In genomic region chr2:43333096-43333655, GRCh38 we compare ENCODE assay signal across 13 cellular contexts.
DNase-seq lines count a peak whose midpoint lies in the region; ATAC-seq and TF ChIP-seq lines count a peak whose summit lies in the region.
"Had no signal": no experiment of that assay in that cellular context is flagged by ENCODE, and none has a peak within 500 bp of the region (broad histone marks: within the 10 kb centered on the region; RNA-seq: fewer than 3 reads in every experiment).

No MANE protein-coding gene starts in this region.

- H3K27me3 ChIP-seq in thoracic aorta (replicated peaks; ENCODE audit: insufficient read depth) = no peaks in the 10 kb centered on the region

- DNase-seq in NCI-H524 (lab: John Stamatoyannopoulos, UW) = peak; percentile 33 to 65
- DNase-seq in choroid plexus epithelial cell (ENCODE audit: low read depth) = peak; percentile 76
- no peak for DNase-seq in mesothelial cell of epicardium (ENCODE audit: low spot score in 2 of 2, unreplicated experiment in 2 of 2)
- no peak for DNase-seq in thoracic aorta (ENCODE audit: low spot score)
- no peak for DNase-seq in DMS79 (lab: John Stamatoyannopoulos, UW)
- DNase-seq: activated T-cell treated with anti-CD3 and anti-CD28 coated beads for 4 hours; NCI-H1930; stimulated activated naive CD4-positive, alpha-beta T cell treated with Interleukin-2 at 50 U/mL for 16 hours had no signal

- H3K4me3 ChIP-seq in choroid plexus epithelial cell (ENCODE audit: low read depth, low read length) (no peak overlapping the region), thoracic aorta (peak overlapping the region; percentile 25)
- H3K4me3 ChIP-seq: GM12878 had no signal

- H3K27ac Mint-ChIP-seq in mesothelial cell of epicardium = peak overlapping the region; percentile 92
- H3K27ac Mint-ChIP-seq: memory B cell had no signal

- ATAC-seq in thoracic aorta (ENCODE audit: insufficient number of reproducible peaks, low FRiP score, low read depth) (no peak), HG02642 (IDR thresholded peaks at IDR 0.05; ENCODE audit: poor library complexity, unreplicated experiment) (no peak), GM21786 (IDR thresholded peaks at IDR 0.05; ENCODE audit: unreplicated experiment) (no peak)
- ATAC-seq: GM12878, Panc1 had no signal

- no peaks in the 10 kb centered on the region for H3K27me3 Mint-ChIP-seq in mesothelial cell of epicardium (ENCODE audit: low read depth)
- H3K27me3 Mint-ChIP-seq: memory B cell had no signal

- no peaks in the 10 kb centered on the region for H3K9me3 ChIP-seq in thoracic aorta

- peak overlapping the region; percentile 6 for H3K4me3 Mint-ChIP-seq in mesothelial cell of epicardium
- H3K4me3 Mint-ChIP-seq: memory B cell had no signal

- no peaks in the 10 kb centered on the region for H3K36me3 Mint-ChIP-seq in mesothelial cell of epicardium

- peaks cover 43 to 83% of the 10 kb centered on the region in 2 donors for H3K4me1 ChIP-seq in thoracic aorta (ENCODE audit: control insufficient read depth in 1 of 2, low read depth in 2 of 2)

- peak overlapping the region; percentile 70 to 81 for H3K27ac ChIP-seq in thoracic aorta

- H3K9me3 Mint-ChIP-seq in mesothelial cell of epicardium = no peaks in the 10 kb centered on the region
- H3K9me3 Mint-ChIP-seq: memory B cell had no signal

- H3K4me1 Mint-ChIP-seq in mesothelial cell of epicardium = peaks cover 68% of the 10 kb centered on the region

- H3K36me3 ChIP-seq in thoracic aorta = no peaks in the 10 kb centered on the region

- TF ChIP-seq CTCF in choroid plexus epithelial cell (conservative IDR thresholded peaks at IDR 0.05; ENCODE audit: low read depth, low read length) (no peak), mesothelial cell of epicardium (IDR thresholded peaks at IDR 0.05; ENCODE audit: unreplicated experiment) (no peak), thoracic aorta (IDR thresholded peaks at IDR 0.05) (no peak)

Comparison
In these comparisons a context has a peak if more than half of its experiments do, and no peak if none do; other contexts are left out.
1. DNase-seq: peak in NCI-H524 (2 of 2) and choroid plexus epithelial cell (single experiment); none in mesothelial cell of epicardium (0 of 2), thoracic aorta (single experiment) and DMS79 (single experiment).